8 cellular contexts compared by ENCODE assay signal in genomic region chr14:21267431-21267845, GRCh38. TPM values are rescaled to one million over a fixed set of nuclear protein-coding genes. Genes with fewer than 3 reads are reported as not detected.
DNase-seq lines count a peak whose midpoint lies in the region; ATAC-seq and TF ChIP-seq lines count a peak whose summit lies in the region.

No MANE protein-coding gene starts in this region.

- peaks cover 7% of the 10 kb centered on the region for H3K36me3 ChIP-seq in thoracic aorta

- ATAC-seq in thoracic aorta (ENCODE audit: insufficient number of reproducible peaks, low FRiP score, low read depth) (no peak), HG02798 (IDR thresholded peaks at IDR 0.05; ENCODE audit: poor library complexity, unreplicated experiment) (no peak)

- peak overlapping the region; percentile 88 for H3K4me3 ChIP-seq in iPS-18c (ENCODE audit: insufficient read depth, low read depth, low read length)
- H3K4me3 ChIP-seq in thoracic aorta, result peak overlapping the region; percentile 92

- peaks cover 56% of the 10 kb centered on the region for H3K4me1 Mint-ChIP-seq in activated CD4-positive, alpha-beta T cell treated with anti-CD3 and anti-CD28 coated beads, Interleukin-2, amount 10 ng/mL, durations not matched to agents 7 days and 5 days
- peaks cover 53% of the 10 kb centered on the region for H3K4me1 Mint-ChIP-seq in activated T-helper 1 cell treated with anti-CD3 and anti-CD28 coated beads, Interleukin-12 subunit alpha, Interleukin-12 subunit beta, Interleukin-2, Interleukin-4 antibody, amounts not matched to agents 30 ng/mL and 10 ng/mL and 1 ng/mL, durations not matched to agents 14 hours and 24 hours and 36 hours (ENCODE audit: low read depth)

- H3K27me3 ChIP-seq in thoracic aorta (replicated peaks; ENCODE audit: insufficient read depth), result no peaks in the 10 kb centered on the region

- H3K27me3 Mint-ChIP-seq in activated CD4-positive, alpha-beta T cell treated with anti-CD3 and anti-CD28 coated beads, Interleukin-2, amount 10 ng/mL, durations not matched to agents 7 days and 5 days, result no peaks in the 10 kb centered on the region
- H3K27me3 Mint-ChIP-seq in activated T-helper 1 cell treated with anti-CD3 and anti-CD28 coated beads, Interleukin-12 subunit alpha, Interleukin-12 subunit beta, Interleukin-2, Interleukin-4 antibody, amounts not matched to agents 30 ng/mL and 10 ng/mL and 1 ng/mL, durations not matched to agents 14 hours and 24 hours and 36 hours (ENCODE audit: insufficient read depth), result no peaks in the 10 kb centered on the region

- peak overlapping the region; percentile 100 for H3K27ac Mint-ChIP-seq in activated CD4-positive, alpha-beta T cell treated with anti-CD3 and anti-CD28 coated beads, Interleukin-2, amount 10 ng/mL, durations not matched to agents 7 days and 5 days
- H3K27ac Mint-ChIP-seq in activated T-helper 1 cell treated with anti-CD3 and anti-CD28 coated beads, Interleukin-12 subunit alpha, Interleukin-12 subunit beta, Interleukin-2, Interleukin-4 antibody, amounts not matched to agents 30 ng/mL and 10 ng/mL and 1 ng/mL, durations not matched to agents 14 hours and 24 hours and 36 hours, result peak overlapping the region; percentile 100

- POLR2A ChIA-PET in activated CD4-positive, alpha-beta T cell treated with anti-CD3 and anti-CD28 coated beads, Interleukin-2, amount 10 ng/mL, durations not matched to agents 7 days and 5 days (lab: Charles Lee), result no interaction called here

- H3K27ac ChIP-seq in thoracic aorta, result peak overlapping the region in 1 of 2 donors; percentile 94

- DNase-seq in activated CD4-positive, alpha-beta T cell treated with anti-CD3 and anti-CD28 coated beads, Interleukin-2, amount 10 ng/mL, durations not matched to agents 7 days and 5 days, result no peak
- DNase-seq in activated CD4-positive, alpha-beta T cell treated with anti-CD3 and anti-CD28 coated beads, Interleukin-2, amount 50 U/mL, for 48 hours, result no peak
- DNase-seq in activated T-helper 1 cell treated with anti-CD3 and anti-CD28 coated beads, Interleukin-12 subunit alpha, Interleukin-12 subunit beta, Interleukin-2, Interleukin-4 antibody, amounts not matched to agents 30 ng/mL and 10 ng/mL and 1 ng/mL, durations not matched to agents 14 hours and 24 hours and 36 hours (ENCODE audit: low spot score), result no peak
- DNase-seq in thoracic aorta (ENCODE audit: low spot score) (no peak), COLO668 (lab: John Stamatoyannopoulos, UW; ENCODE audit: unreplicated experiment) (no peak), kidney tubule cell (ENCODE audit: low spot score) (no peak)

- peaks cover 48 to 50% of the 10 kb centered on the region in 2 donors for H3K4me1 ChIP-seq in thoracic aorta (ENCODE audit: control insufficient read depth in 1 of 2, low read depth in 2 of 2)

- CTCF ChIA-PET in activated CD4-positive, alpha-beta T cell treated with anti-CD3 and anti-CD28 coated beads, Interleukin-2, amount 10 ng/mL, durations not matched to agents 7 days and 5 days (lab: Charles Lee), result interaction anchor here (1.5 kb wide), 1 partner anchor 100 kb away, joined by 4 read pairs; no protein-coding TSS in a partner anchor

- H3K9me3 ChIP-seq in iPS-18c (ENCODE audit: control insufficient read depth, insufficient read depth, low read length) (no peaks in the 10 kb centered on the region), thoracic aorta (no peaks in the 10 kb centered on the region)

- H3K36me3 Mint-ChIP-seq in activated CD4-positive, alpha-beta T cell treated with anti-CD3 and anti-CD28 coated beads, Interleukin-2, amount 10 ng/mL, durations not matched to agents 7 days and 5 days (ENCODE audit: low read depth), result peaks cover 71% of the 10 kb centered on the region
- peaks cover 57% of the 10 kb centered on the region for H3K36me3 Mint-ChIP-seq in activated T-helper 1 cell treated with anti-CD3 and anti-CD28 coated beads, Interleukin-12 subunit alpha, Interleukin-12 subunit beta, Interleukin-2, Interleukin-4 antibody, amounts not matched to agents 30 ng/mL and 10 ng/mL and 1 ng/mL, durations not matched to agents 14 hours and 24 hours and 36 hours (ENCODE audit: low read depth)

- no peak for TF ChIP-seq CTCF in thoracic aorta (IDR thresholded peaks at IDR 0.05)

- H3K4me3 Mint-ChIP-seq in activated CD4-positive, alpha-beta T cell treated with anti-CD3 and anti-CD28 coated beads, Interleukin-2, amount 10 ng/mL, durations not matched to agents 7 days and 5 days, result peak overlapping the region; percentile 100
- peak overlapping the region; percentile 99 for H3K4me3 Mint-ChIP-seq in activated T-helper 1 cell treated with anti-CD3 and anti-CD28 coated beads, Interleukin-12 subunit alpha, Interleukin-12 subunit beta, Interleukin-2, Interleukin-4 antibody, amounts not matched to agents 30 ng/mL and 10 ng/mL and 1 ng/mL, durations not matched to agents 14 hours and 24 hours and 36 hours

- intact Hi-C loops in activated T-helper 1 cell treated with anti-CD3 and anti-CD28 coated beads, Interleukin-12 subunit alpha, Interleukin-12 subunit beta, Interleukin-2, Interleukin-4 antibody, amounts not matched to agents 30 ng/mL and 10 ng/mL and 1 ng/mL, durations not matched to agents 14 hours and 24 hours and 36 hours (cut with micrococcal nuclease), result loop anchor here (5.0 kb wide), 3 partner anchors 165 to 1270 kb away; partner anchors contain the start of genes PIP4P1 and TMEM253

- H3K9me3 Mint-ChIP-seq in activated CD4-positive, alpha-beta T cell treated with anti-CD3 and anti-CD28 coated beads, Interleukin-2, amount 10 ng/mL, durations not matched to agents 7 days and 5 days, result no peaks in the 10 kb centered on the region
- no peaks in the 10 kb centered on the region for H3K9me3 Mint-ChIP-seq in activated T-helper 1 cell treated with anti-CD3 and anti-CD28 coated beads, Interleukin-12 subunit alpha, Interleukin-12 subunit beta, Interleukin-2, Interleukin-4 antibody, amounts not matched to agents 30 ng/mL and 10 ng/mL and 1 ng/mL, durations not matched to agents 14 hours and 24 hours and 36 hours

RNA-seq across cellular contexts. Expression of gene HNRNPC, which starts 1.8 kb away (rescaled TPM):
- 100 to 1,000 TPM; 684 to 863 TPM for total RNA-seq in activated CD4-positive, alpha-beta T cell treated with anti-CD3 and anti-CD28 coated beads, Interleukin-2, amount 10 ng/mL, durations not matched to agents 7 days and 5 days
- 958 and 976 TPM in 2 replicates for total RNA-seq in activated T-helper 1 cell treated with anti-CD3 and anti-CD28 coated beads, Interleukin-12 subunit alpha, Interleukin-12 subunit beta, Interleukin-2, Interleukin-4 antibody, amounts not matched to agents 30 ng/mL and 10 ng/mL and 1 ng/mL, durations not matched to agents 14 hours and 24 hours and 36 hours
- 100 to 1,000 TPM; 208 to 422 TPM for total RNA-seq in thoracic aorta

RNA-seq across cellular contexts. Expression of gene RPGRIP1, which starts 12.4 kb away (rescaled TPM):
- total RNA-seq in activated CD4-positive, alpha-beta T cell treated with anti-CD3 and anti-CD28 coated beads, Interleukin-2, amount 10 ng/mL, durations not matched to agents 7 days and 5 days, result not detected
- total RNA-seq in activated T-helper 1 cell treated with anti-CD3 and anti-CD28 coated beads, Interleukin-12 subunit alpha, Interleukin-12 subunit beta, Interleukin-2, Interleukin-4 antibody, amounts not matched to agents 30 ng/mL and 10 ng/mL and 1 ng/mL, durations not matched to agents 14 hours and 24 hours and 36 hours, result not detected in 2 replicates
- total RNA-seq in thoracic aorta, result not detected
